In genomic region chr1:35717911-35718476, GRCh38 we compare ENCODE assay signal across 8 cellular contexts. TPM values are rescaled to one million over a fixed set of nuclear protein-coding genes. Genes with fewer than 3 reads are reported as not detected.
DNase-seq lines count a peak whose midpoint lies in the region; ATAC-seq, FAIRE-seq and TF ChIP-seq lines count a peak whose summit lies in the region.

No MANE protein-coding gene starts in this region.

- intact Hi-C loops in K562 (cut with micrococcal nuclease) (loop anchor here (2.0 to 5.0 kb wide), 3 partner anchors 57 to 266 kb away; partner anchors contain the start of gene PSMB2), gastrocnemius medialis (cut with DNase I; ENCODE audit: low total_unique reads) (loop anchor here (2.0 to 5.0 kb wide), 2 partner anchors 77 to 161 kb away; partner anchors contain the start of genes KIAA0319L, NCDN and PSMB2)

- H3K4me1 ChIP-seq in K562 (replicated peaks in 1 of 2; ENCODE audit: control insufficient read depth in 2 of 2, insufficient read depth in 2 of 2, low read length in 2 of 2): peaks cover 19 to 23% of the 10 kb centered on the region in 2 experiments; a peak in 4 of 5 replicates
- peaks cover 6% of the 10 kb centered on the region for H3K4me1 ChIP-seq in iPS-20b (ENCODE audit: insufficient read depth, low read length)
- peaks cover 21 to 22% of the 10 kb centered on the region in 2 donors for H3K4me1 ChIP-seq in gastrocnemius medialis

- H3K4me2 ChIP-seq in K562 (ENCODE audit: insufficient read depth, low read length): peak overlapping the region; percentile 89

- POLR2A ChIA-PET in K562 (lab: Yijun Ruan, JAX): interaction anchor here (0.5 to 3.9 kb wide), 17 partner anchors 9 to 869 kb away, joined by 3 to 18 read pairs (median 4); partner anchors contain the start of genes CLSPN, KIAA0319L and NCDN

- no peak for DNase-seq in activated CD8-positive, alpha-beta memory T cell treated with anti-CD3 and anti-CD28 coated beads, Interleukin-2, amount 10 ng/mL, durations not matched to agents 7 days and 5 days
- no peak for DNase-seq in activated CD8-positive, alpha-beta memory T cell treated with anti-CD3 and anti-CD28 coated beads, Interleukin-2, amount 50 U/mL, for 4 hours
- DNase-seq in NCI-H526 treated with DMSO at 0.1 percent for 48 hours (lab: John Stamatoyannopoulos, UW): peak; percentile 29
- peak; percentile 76 to 87 (median 80) for DNase-seq in K562 (ENCODE audit: extremely low read depth in 1 of 4, low spot score in 3 of 4)
- peak; percentile 23 to 39 for DNase-seq in gastrocnemius medialis
- DNase-seq in GM20000 (ENCODE audit: low spot score): no peak

- CTCF ChIA-PET in activated CD8-positive, alpha-beta memory T cell treated with anti-CD3 and anti-CD28 coated beads, Interleukin-2, amount 10 ng/mL, durations not matched to agents 7 days and 5 days (lab: Charles Lee): interaction anchor here (1.1 to 9.1 kb wide), 5 partner anchors 51 to 267 kb away, joined by 3 to 144 read pairs (median 22); partner anchors contain the start of gene CLSPN
- CTCF ChIA-PET in K562 (lab: Yijun Ruan, JAX; ENCODE audit: low intra/inter-chr PET ratio): no interaction called here

- peaks cover 32% of the 10 kb centered on the region; the same call in 2 of the 3 replicates for H3K79me2 ChIP-seq in K562 (ENCODE audit: control insufficient read depth, insufficient read depth, low read length)

- H3K9me3 ChIP-seq in K562 (replicated peaks; ENCODE audit: control insufficient read depth, insufficient read depth, low read depth, low read length) (no peaks in the 10 kb centered on the region), iPS-20b (ENCODE audit: insufficient read depth, low read depth, low read length) (no peaks in the 10 kb centered on the region), gastrocnemius medialis (no peaks in the 10 kb centered on the region)

- peak; percentile 75 for FAIRE-seq in K562 (lab: Jason Lieb, UNC)

- H2AFZ ChIP-seq in K562 (ENCODE audit: low read depth, low read length): peak overlapping the region; percentile 97

- H3K9ac ChIP-seq in K562 (ENCODE audit: insufficient read depth in 1 of 2, low read depth in 2 of 2, low read length in 2 of 2) (peak overlapping the region; percentile 80 to 99), iPS-20b (ENCODE audit: low read depth, low read length) (peak overlapping the region; percentile 82; the same call in 1 of the 2 replicates)

- peaks cover 36% of the 10 kb centered on the region for H3K4me1 Mint-ChIP-seq in activated CD8-positive, alpha-beta memory T cell treated with anti-CD3 and anti-CD28 coated beads, Interleukin-2, amount 10 ng/mL, durations not matched to agents 7 days and 5 days

- no peak for ATAC-seq in activated CD8-positive, alpha-beta memory T cell treated with anti-CD3 and anti-CD28 coated beads, Interleukin-2, amount 10 ng/mL, durations not matched to agents 7 days and 5 days
- ATAC-seq in K562: peak; percentile 80
- ATAC-seq in gastrocnemius medialis: peak; percentile 29 to 31
- ATAC-seq in activated CD4-positive, CD25-positive, alpha-beta regulatory T cell treated with anti-CD3 and anti-CD28 coated beads, Interleukin-2, amount 50 U/mL, for 24 hours: no peak

- peak overlapping the region; percentile 91 for H3K27ac ChIP-seq in K562 (ENCODE audit: extremely low read depth, low read depth, low read length)
- H3K27ac ChIP-seq in iPS-20b (ENCODE audit: low read length): no peak overlapping the region
- H3K27ac ChIP-seq in gastrocnemius medialis: peak overlapping the region; percentile 89 to 95 (median 92)

- no peaks in the 10 kb centered on the region for H3K9me3 Mint-ChIP-seq in activated CD8-positive, alpha-beta memory T cell treated with anti-CD3 and anti-CD28 coated beads, Interleukin-2, amount 10 ng/mL, durations not matched to agents 7 days and 5 days (ENCODE audit: low read depth)

- H3K36me3 Mint-ChIP-seq in activated CD8-positive, alpha-beta memory T cell treated with anti-CD3 and anti-CD28 coated beads, Interleukin-2, amount 10 ng/mL, durations not matched to agents 7 days and 5 days: peaks cover 8% of the 10 kb centered on the region

- BruUV-seq in K562 (replicated peaks; lab: Mats Ljungman, UMichigan): TSS peak; percentile 98

- H3K4me3 ChIP-seq in K562: peak overlapping the region; percentile 75
- peak overlapping the region; percentile 85 for H3K4me3 ChIP-seq in iPS-20b (ENCODE audit: low read length)
- H3K4me3 ChIP-seq in gastrocnemius medialis: peak overlapping the region; percentile 84 to 96 (median 92)

- TF ChIP-seq POLR2A in K562 (conservative IDR thresholded peaks at IDR 0.05): peak; percentile 65; the same call in 1 of the 2 replicates
- peak in 1 of 2 donors; percentile 4 for TF ChIP-seq POLR2A in gastrocnemius medialis (IDR thresholded peaks at IDR 0.05)

- no peak for TF ChIP-seq EP300 in K562 (IDR thresholded peaks at IDR 0.05; ENCODE audit: low read length)

- peak overlapping the region; percentile 86 for H3K4me3 Mint-ChIP-seq in activated CD8-positive, alpha-beta memory T cell treated with anti-CD3 and anti-CD28 coated beads, Interleukin-2, amount 10 ng/mL, durations not matched to agents 7 days and 5 days

- H3K27me3 Mint-ChIP-seq in activated CD8-positive, alpha-beta memory T cell treated with anti-CD3 and anti-CD28 coated beads, Interleukin-2, amount 10 ng/mL, durations not matched to agents 7 days and 5 days: no peaks in the 10 kb centered on the region

- no peak for TF ChIP-seq CTCF in K562 (IDR thresholded peaks at IDR 0.05 in 2 of 3, conservative IDR thresholded peaks at IDR 0.05 in 1 of 3; ENCODE audit: insufficient read depth in 2 of 3, low read depth in 1 of 3, low read length in 3 of 3)
- no peak for TF ChIP-seq CTCF in gastrocnemius medialis (IDR thresholded peaks at IDR 0.05 in 4 of 5, conservative IDR thresholded peaks at IDR 0.05 in 1 of 5)
- no peak for TF ChIP-seq CTCF in GM20000 (IDR thresholded peaks at IDR 0.05; ENCODE audit: extremely low read depth, missing control alignments)

- H3K27me3 ChIP-seq in K562 (ENCODE audit: control insufficient read depth in 2 of 2, insufficient read depth in 2 of 2, low read length in 2 of 2) (no peaks in the 10 kb centered on the region), iPS-20b (ENCODE audit: insufficient read depth, low read length) (peaks cover 6% of the 10 kb centered on the region; the same call in 1 of the 2 replicates), gastrocnemius medialis (no peaks in the 10 kb centered on the region)

- H3K27ac Mint-ChIP-seq in activated CD8-positive, alpha-beta memory T cell treated with anti-CD3 and anti-CD28 coated beads, Interleukin-2, amount 10 ng/mL, durations not matched to agents 7 days and 5 days: peak overlapping the region; percentile 6

- H3K9me1 ChIP-seq in K562 (ENCODE audit: control insufficient read depth, insufficient read depth, low read length): peaks cover 18% of the 10 kb centered on the region

- peaks cover 14% of the 10 kb centered on the region for H4K20me1 ChIP-seq in K562 (replicated peaks; ENCODE audit: control insufficient read depth, insufficient read depth, low read length)

- no peak for TF ChIP-seq RAD21 in K562 (CRISPR knock-in tag; conservative IDR thresholded peaks at IDR 0.05 in 1 of 2, IDR thresholded peaks at IDR 0.05 in 1 of 2)

- H3K36me3 ChIP-seq in K562 (ENCODE audit: control insufficient read depth, insufficient read depth, low read length) (peaks cover 38% of the 10 kb centered on the region), iPS-20b (ENCODE audit: insufficient read depth, low read depth, low read length) (peaks cover 11% of the 10 kb centered on the region; the same call in 1 of the 2 replicates), gastrocnemius medialis (no peaks in the 10 kb centered on the region)

- in situ Hi-C loops in K562 (cut with MboI) (no loop called here), gastrocnemius medialis (cut with MboI; ENCODE audit: low sequenced_read_pairs in 4 of 4) (loop anchor here in 1 of 4 donors (5.0 kb wide), 1 partner anchor 76 kb away; the partner anchor contains the start of gene PSMB2)

- WGBS in K562 (ENCODE audit: insufficient coverage, low coverage, missing lambda C conversion rate): 2% methylated on average over 9 of the region's 10 CpGs

RNA-seq across cellular contexts. Expression of gene C1orf216, which starts 0.7 kb away (rescaled TPM):
- total RNA-seq in activated CD8-positive, alpha-beta memory T cell treated with anti-CD3 and anti-CD28 coated beads, Interleukin-2, amount 10 ng/mL, durations not matched to agents 7 days and 5 days: 10 to 100 TPM; 18.3 to 20.9 TPM
- 46.1 and 50.8 TPM in 2 replicates for total RNA-seq in K562 (2011; cell fraction: chromatin; rRNA removed; ENCODE audit: low replicate concordance)
- total RNA-seq in K562 (2011; cell fraction: nucleolus; rRNA removed): 24.2 and 26.6 TPM in 2 replicates
- total RNA-seq in K562 (2011; cell fraction: nucleoplasm; rRNA removed): 52.4 and 67.3 TPM in 2 replicates
- total RNA-seq in K562 (2014; rRNA removed): 15.4 and 16.0 TPM in 2 replicates
- 15.0 and 16.4 TPM in 2 replicates for total RNA-seq in K562 (2014; rRNA removed; fragmentation: Illumina TruSeq; extraction: Trizol)
- total RNA-seq in K562 (2015; rRNA removed; fragmentation: Illumina TruSeq; extraction: Trizol): 12.8 and 13.1 TPM in 2 replicates
- total RNA-seq in K562 (2021): 15.1 and 19.0 TPM in 2 replicates
- 20.8 and 25.1 TPM in 2 replicates for polyA plus RNA-seq in K562 (2011; rRNA removed)
- polyA plus RNA-seq in K562 (2011; cell fraction: cytosol; rRNA removed): 17.4 and 22.7 TPM in 2 replicates
- polyA plus RNA-seq in K562 (2011; cell fraction: nucleus; rRNA removed): 48.8 and 49.3 TPM in 2 replicates
- polyA plus RNA-seq in K562 (2012): 14.1 and 18.8 TPM in 2 replicates
- polyA plus RNA-seq in K562 (2014; fragmentation: Illumina TruSeq; extraction: Trizol): 12.4 and 15.7 TPM in 2 replicates
- polyA plus RNA-seq in K562 (2014; fragmentation: Nextera tagmentation; extraction: Ambion mirVana): 1 to 10 TPM; 3.4 to 4.7 TPM
- polyA plus RNA-seq in K562 (2014; rRNA removed): 20.3 and 20.5 TPM in 2 replicates
- 44.1 and 54.0 TPM in 2 replicates for polyA minus RNA-seq in K562 (2011; rRNA and poly(A)+ RNA removed)
- polyA minus RNA-seq in K562 (2011; cell fraction: cytosol; rRNA and poly(A)+ RNA removed): 12.3 and 14.6 TPM in 2 replicates
- 8.9 and 10.1 TPM in 2 replicates for polyA minus RNA-seq in K562 (2011; cell fraction: nucleus; rRNA and poly(A)+ RNA removed)
- 10 to 100 TPM; 10.1 to 16.7 (median 11.3) TPM for total RNA-seq in gastrocnemius medialis

RNA-seq across cellular contexts. Expression of gene CLSPN, which starts 51.8 kb away (rescaled TPM):
- total RNA-seq in activated CD8-positive, alpha-beta memory T cell treated with anti-CD3 and anti-CD28 coated beads, Interleukin-2, amount 10 ng/mL, durations not matched to agents 7 days and 5 days: 100 to 1,000 TPM in 1 of 2 experiments, 10 to 100 TPM in 1; 99.8 to 102 TPM
- 48.4 and 127 TPM in 2 replicates for total RNA-seq in K562 (2011; cell fraction: chromatin; rRNA removed; ENCODE audit: low replicate concordance)
- total RNA-seq in K562 (2011; cell fraction: nucleolus; rRNA removed): 20.8 and 25.1 TPM in 2 replicates
- total RNA-seq in K562 (2011; cell fraction: nucleoplasm; rRNA removed): 45.5 and 47.3 TPM in 2 replicates
- total RNA-seq in K562 (2014; rRNA removed) (42.7 and 48.9 TPM in 2 replicates), K562 (2014; rRNA removed; fragmentation: Illumina TruSeq; extraction: Trizol) (81.8 and 86.4 TPM in 2 replicates), K562 (2015; rRNA removed; fragmentation: Illumina TruSeq; extraction: Trizol) (88.4 and 98.5 TPM in 2 replicates), K562 (2021) (61.1 and 63.9 TPM in 2 replicates), gastrocnemius medialis (under 1 TPM in 2 of 4 donors, not detected in 2; 0.27 to 0.46 TPM)
- polyA plus RNA-seq in K562 (2011; rRNA removed) (30.4 and 41.0 TPM in 2 replicates), K562 (2014; fragmentation: Illumina TruSeq; extraction: Trizol) (60.2 and 65.7 TPM in 2 replicates), K562 (2014; fragmentation: Nextera tagmentation; extraction: Ambion mirVana) (10 to 100 TPM; 23.1 to 27.0 TPM), K562 (2014; rRNA removed) (49.2 and 49.6 TPM in 2 replicates)
- 14.4 and 16.8 TPM in 2 replicates for polyA plus RNA-seq in K562 (2011; cell fraction: cytosol; rRNA removed)
- polyA plus RNA-seq in K562 (2011; cell fraction: nucleus; rRNA removed): 20.0 and 20.5 TPM in 2 replicates
- 20.0 and 30.4 TPM in 2 replicates for polyA plus RNA-seq in K562 (2012)
- 67.7 and 74.3 TPM in 2 replicates for polyA minus RNA-seq in K562 (2011; rRNA and poly(A)+ RNA removed)
- polyA minus RNA-seq in K562 (2011; cell fraction: cytosol; rRNA and poly(A)+ RNA removed): 24.0 and 40.7 TPM in 2 replicates
- 11.0 and 22.7 TPM in 2 replicates for polyA minus RNA-seq in K562 (2011; cell fraction: nucleus; rRNA and poly(A)+ RNA removed)

Comparison
In these comparisons a context has a peak if more than half of its experiments do, and no peak if none do; other contexts are left out.
1. ATAC-seq: peak in K562 (single experiment) and gastrocnemius medialis (2 of 2); none in activated CD8-positive, alpha-beta memory T cell treated with anti-CD3 and anti-CD28 coated beads, Interleukin-2, amount 10 ng/mL, durations not matched to agents 7 days and 5 days (single experiment) and activated CD4-positive, CD25-positive, alpha-beta regulatory T cell treated with anti-CD3 and anti-CD28 coated beads, Interleukin-2, amount 50 U/mL, for 24 hours (0 of 2).
2. DNase-seq: peak in NCI-H526 treated with DMSO at 0.1 percent for 48 hours (single experiment), K562 (4 of 4) and gastrocnemius medialis (2 of 2); none in activated CD8-positive, alpha-beta memory T cell treated with anti-CD3 and anti-CD28 coated beads, Interleukin-2, amount 10 ng/mL, durations not matched to agents 7 days and 5 days (single experiment), activated CD8-positive, alpha-beta memory T cell treated with anti-CD3 and anti-CD28 coated beads, Interleukin-2, amount 50 U/mL, for 4 hours (single experiment) and GM20000 (single experiment).
3. RNA of gene CLSPN, which starts 51.8 kb away (total RNA-seq): 99.8 to 102 TPM in activated CD8-positive, alpha-beta memory T cell treated with anti-CD3 and anti-CD28 coated beads, Interleukin-2, amount 10 ng/mL, durations not matched to agents 7 days and 5 days and 20.8 to 127 TPM in K562; 0.27 to 0.46 TPM in gastrocnemius medialis; every median in the first group is over 10 times any median in the second.
4. Peak in every context shown above with its lines, with median percentiles within 50 percentile points of each other: H3K4me3 ChIP-seq.